ENCODE assay signal across 10 cellular contexts in the genomic region with DNA sequence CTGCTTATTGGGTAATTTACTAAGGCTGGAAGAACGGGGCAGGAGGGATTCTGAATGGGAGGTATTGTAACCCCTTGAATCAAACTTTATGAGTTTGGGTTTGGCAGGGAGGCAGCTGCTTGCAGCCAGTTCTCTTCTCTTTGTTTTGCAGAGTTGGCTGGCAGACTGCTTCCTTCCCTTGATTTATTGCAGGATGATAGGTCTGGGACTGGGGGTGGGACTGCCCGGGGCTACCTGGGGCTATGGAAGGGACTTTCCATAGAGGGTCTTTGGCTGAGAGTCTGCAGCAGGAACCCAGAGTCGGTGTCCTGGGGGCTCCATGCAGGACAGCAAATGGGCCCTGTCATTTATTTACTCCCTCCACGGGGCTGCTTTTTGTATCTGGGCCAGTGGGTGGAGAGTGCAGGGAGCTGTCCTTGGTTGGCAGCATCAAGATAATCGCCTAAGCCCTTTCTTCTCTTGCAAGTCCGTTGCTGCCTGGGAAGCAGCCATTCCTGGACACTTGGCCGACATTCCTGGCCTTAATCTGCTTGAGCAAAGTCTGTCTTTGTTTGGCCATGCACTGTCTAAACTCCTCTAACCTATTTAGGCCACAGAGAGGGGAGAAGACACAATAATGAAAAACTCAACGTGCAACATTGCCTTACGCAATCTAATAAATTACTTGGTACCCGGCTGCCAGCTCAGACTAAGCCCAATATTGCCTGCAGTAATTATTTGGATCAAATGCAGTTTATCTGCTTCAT.
A peak's percentile ranks its signal among the peaks of the same experiment; 100 is the strongest.
DNase-seq lines count a peak whose midpoint lies in the region; ATAC-seq and TF ChIP-seq lines count a peak whose summit lies in the region.
"Had no signal": no experiment of that assay in that cellular context is flagged by ENCODE, and none has a peak within 500 bp of the region (broad histone marks: within the 10 kb centered on the region; RNA-seq: fewer than 3 reads in every experiment).

No MANE protein-coding gene starts in this region.

- H3K36me3 ChIP-seq in mesodermal cell (ENCODE audit: control insufficient read depth, insufficient read depth, low read length) = no peaks in the 10 kb centered on the region

- no peaks in the 10 kb centered on the region for H3K9me3 ChIP-seq in mesodermal cell (ENCODE audit: control insufficient read depth, low read length)

- no peak overlapping the region for H3K4me3 ChIP-seq in mesodermal cell (ENCODE audit: extremely low read depth, insufficient read depth, low read length, poor library complexity, severe bottlenecking)

- no peak for TF ChIP-seq CTCF in GM10248 (IDR thresholded peaks at IDR 0.05; ENCODE audit: control extremely low read depth, extremely low read depth, low read depth, missing control alignments)

- no peak for ATAC-seq in GM21526 (IDR thresholded peaks at IDR 0.05; ENCODE audit: low FRiP score, unreplicated experiment)
- no peak for ATAC-seq in GM19328 (IDR thresholded peaks at IDR 0.05; ENCODE audit: unreplicated experiment)
- ATAC-seq: activated T-helper 17 cell treated with anti-CD3 and anti-CD28 coated beads, Interleukin-2, amount 50 U/mL, for 72 hours; Panc1 had no signal

- no peaks in the 10 kb centered on the region for H3K4me1 ChIP-seq in mesodermal cell (ENCODE audit: control insufficient read depth, insufficient read depth, low read length, poor library complexity, severe bottlenecking)

- CTCF ChIA-PET in GM10248 (lab: Yijun Ruan, JAX) = no interaction called here

- H3K27ac ChIP-seq in mesodermal cell (ENCODE audit: low read depth, low read length, severe bottlenecking) = peak overlapping the region; percentile 50

- POLR2A ChIA-PET in GM10248 (lab: Yijun Ruan, JAX) = no interaction called here

- WGBS in mesodermal cell (ENCODE audit: insufficient coverage in 2 of 2), 2 experiments = 19 to 22% methylated on average over 3 to 8 of the region's 10 CpGs

- DNase-seq in DMS79 treated with DMSO at 0.1 percent for 48 hours (lab: John Stamatoyannopoulos, UW) (peak; percentile 92), NCI-H2196 treated with DMSO at 0.1 percent for 48 hours (lab: John Stamatoyannopoulos, UW; ENCODE audit: unreplicated experiment) (peak; percentile 53), cerebellar cortex (ENCODE audit: low spot score) (peak; percentile 81), activated gamma-delta T cell treated with Interleukin-2 at 50 U/mL for 16 hours (no peak), GM10248 (ENCODE audit: extremely low spot score) (no peak)

Comparison
In these comparisons a context has a peak if more than half of its experiments do, and no peak if none do; other contexts are left out.
1. DNase-seq: peak in DMS79 treated with DMSO at 0.1 percent for 48 hours (single experiment), NCI-H2196 treated with DMSO at 0.1 percent for 48 hours (single experiment) and cerebellar cortex (single experiment); none in activated gamma-delta T cell treated with Interleukin-2 at 50 U/mL for 16 hours (single experiment) and GM10248 (single experiment).